ENCODE assay signal across 13 cellular contexts in the genomic region with DNA sequence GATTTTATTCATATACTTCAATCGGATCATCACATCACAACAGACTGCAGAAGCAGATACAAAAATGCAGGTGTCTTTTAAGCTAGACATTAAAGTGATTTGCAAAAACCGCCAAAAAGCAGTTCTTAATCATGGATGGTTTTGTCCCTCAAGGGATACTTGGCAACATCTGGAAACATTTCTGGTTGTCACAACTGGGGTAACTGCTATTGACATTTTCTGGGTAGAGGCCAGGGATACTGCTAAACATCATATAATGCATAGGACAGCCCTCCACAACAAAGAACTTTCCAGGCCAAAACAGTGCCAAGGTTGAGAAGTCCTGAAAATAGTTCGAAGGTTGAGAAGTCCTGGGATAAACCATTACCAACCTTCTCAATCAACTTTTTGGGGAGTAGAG.
"Had no signal": no experiment of that assay in that cellular context is flagged by ENCODE, and none has a peak within 500 bp of the region (broad histone marks: within the 10 kb centered on the region; RNA-seq: fewer than 3 reads in every experiment).

No MANE protein-coding gene starts in this region.

- H3K27ac ChIP-seq: vagina had no signal

- H3K9me3 ChIP-seq: tibial artery, vagina had no signal

- H3K9me3 Mint-ChIP-seq: activated T-cell treated with anti-CD3 and anti-CD28 coated beads, Interleukin-2, amount 50 U/mL, for 4 hours; naive B cell had no signal

- H3K36me3 ChIP-seq: tibial artery had no signal

- H3K27me3 ChIP-seq: tibial artery, vagina had no signal

- H3K4me3 Mint-ChIP-seq: activated naive CD8-positive, alpha-beta T cell treated with anti-CD3 and anti-CD28 coated beads, Interleukin-2, amount 10 ng/mL, durations not matched to agents 7 days and 5 days; activated T-cell treated with anti-CD3 and anti-CD28 coated beads, Interleukin-2, amount 50 U/mL, for 4 hours; naive B cell had no signal

- H3K27me3 Mint-ChIP-seq: activated naive CD8-positive, alpha-beta T cell treated with anti-CD3 and anti-CD28 coated beads, Interleukin-2, amount 10 ng/mL, durations not matched to agents 7 days and 5 days; naive B cell; progenitor cell of endocrine pancreas had no signal

- DNase-seq: activated CD4-positive, alpha-beta T cell treated with anti-CD3 and anti-CD28 coated beads, Interleukin-2, amount 50 U/mL, for 48 hours; activated gamma-delta T cell; activated naive CD8-positive, alpha-beta T cell treated with anti-CD3 and anti-CD28 coated beads, Interleukin-2, amount 10 ng/mL, durations not matched to agents 7 days and 5 days; activated T-cell treated with anti-CD3 and anti-CD28 coated beads, Interleukin-2, amount 50 U/mL, for 4 hours; anterior cingulate cortex; hippocampal formation; naive B cell; right cardiac atrium; small intestine; T-helper 2 cell; tibial artery had no signal

- H3K27ac Mint-ChIP-seq: activated naive CD8-positive, alpha-beta T cell treated with anti-CD3 and anti-CD28 coated beads, Interleukin-2, amount 10 ng/mL, durations not matched to agents 7 days and 5 days; naive B cell; progenitor cell of endocrine pancreas had no signal

- H3K4me3 ChIP-seq: tibial artery, vagina had no signal

- ATAC-seq: right cardiac atrium had no signal
